11 cellular contexts compared by ENCODE assay signal in genomic region chr22:43378011-43378704, GRCh38. TPM values are rescaled to one million over a fixed set of nuclear protein-coding genes. Genes with fewer than 3 reads are reported as not detected.
DNase-seq lines count a peak whose midpoint lies in the region; ATAC-seq and TF ChIP-seq lines count a peak whose summit lies in the region.
"Had no signal": no experiment of that assay in that cellular context is flagged by ENCODE, and none has a peak within 500 bp of the region (broad histone marks: within the 10 kb centered on the region; RNA-seq: fewer than 3 reads in every experiment).

No MANE protein-coding gene starts in this region.

- peak; percentile 74 for ATAC-seq in GM18517 (IDR thresholded peaks at IDR 0.05; ENCODE audit: unreplicated experiment)
- peak; percentile 60 for ATAC-seq in HG03097 (IDR thresholded peaks at IDR 0.05; ENCODE audit: low FRiP score, unreplicated experiment)
- no peak for ATAC-seq in esophagus mucosa
- ATAC-seq in HG03521 (IDR thresholded peaks at IDR 0.05; ENCODE audit: unreplicated experiment), result no peak

- no peak for TF ChIP-seq CTCF in VCaP (conservative IDR thresholded peaks at IDR 0.05)
- TF ChIP-seq CTCF in nephron (IDR thresholded peaks at IDR 0.05; ENCODE audit: unreplicated experiment in 3 of 3), result no peak

- peaks cover 46% of the 10 kb centered on the region for H3K27me3 Mint-ChIP-seq in nephron (ENCODE audit: low read depth)

- DNase-seq in 8988T, result no peak
- no peak for DNase-seq in activated naive CD4-positive, alpha-beta T cell treated with anti-CD3 and anti-CD28 coated beads, Interleukin-2, amount 50 U/mL, for 16 hours
- DNase-seq: NCI-H2081 had no signal

- H3K36me3 Mint-ChIP-seq in nephron (ENCODE audit: low read depth), result peaks cover 4% of the 10 kb centered on the region

- H3K4me1 Mint-ChIP-seq in nephron, result peaks cover 30% of the 10 kb centered on the region

- H3K4me3 Mint-ChIP-seq in nephron, result peak overlapping the region in 1 of 3 experiments; percentile 34

- peaks cover 25% of the 10 kb centered on the region for H3K9me3 Mint-ChIP-seq in nephron

- H3K27ac Mint-ChIP-seq in nephron, result peak overlapping the region; percentile 12 to 72 (median 65)

- peak overlapping the region; percentile 38 for H3K27ac ChIP-seq in VCaP
- H3K27ac ChIP-seq: suprapubic skin had no signal

RNA-seq across cellular contexts. Expression of gene MPPED1, which starts 33.7 kb away (rescaled TPM):
- not detected for total RNA-seq in esophagus mucosa
- total RNA-seq: esophagus muscularis mucosa had no signal

RNA-seq across cellular contexts. Expression of gene SCUBE1, which starts 35.0 kb away (rescaled TPM):
- total RNA-seq in esophagus mucosa, result 0.80 TPM

Comparison
In these comparisons a context has a peak if more than half of its experiments do, and no peak if none do; other contexts are left out.
1. ATAC-seq: peak in GM18517 (single experiment) and HG03097 (single experiment); none in esophagus mucosa (single experiment) and HG03521 (single experiment).